Comparison of ENCODE assay signal across 8 cellular contexts in genomic region chr6:158143700-158144099, GRCh38. TPM values are rescaled to one million over a fixed set of nuclear protein-coding genes. Genes with fewer than 3 reads are reported as not detected.
DNase-seq lines count a peak whose midpoint lies in the region; ATAC-seq and TF ChIP-seq lines count a peak whose summit lies in the region.

No MANE protein-coding gene starts in this region.

- H2AFZ ChIP-seq in Karpas-422 (ENCODE audit: low read length), result no peak overlapping the region

- no peaks in the 10 kb centered on the region for H3K79me1 ChIP-seq in mesendoderm (ENCODE audit: low read length)

- no peak overlapping the region for H3K4ac ChIP-seq in mesendoderm (ENCODE audit: low read depth, low read length)

- TF ChIP-seq CTCF in GM10248 (IDR thresholded peaks at IDR 0.05; ENCODE audit: control extremely low read depth, extremely low read depth, low read depth, missing control alignments), result no peak
- TF ChIP-seq CTCF in brain microvascular endothelial cell (IDR thresholded peaks at IDR 0.05; ENCODE audit: low read depth, low read length, missing control alignments), result peak; percentile 58

- H3K4me2 ChIP-seq in Karpas-422 (ENCODE audit: low read depth, low read length, poor library complexity, severe bottlenecking) (no peak overlapping the region), mesendoderm (ENCODE audit: low read length) (no peak overlapping the region)

- no peak overlapping the region for H2BK5ac ChIP-seq in mesendoderm (ENCODE audit: low read length)

- H3K27me3 ChIP-seq in Karpas-422 (ENCODE audit: low read length) (no peaks in the 10 kb centered on the region), brain microvascular endothelial cell (replicated peaks) (no peaks in the 10 kb centered on the region), mesendoderm (ENCODE audit: insufficient read depth, low read length, poor library complexity) (no peaks in the 10 kb centered on the region)

- no peak overlapping the region for H3K18ac ChIP-seq in mesendoderm (ENCODE audit: low read length)

- H3K23ac ChIP-seq in mesendoderm (ENCODE audit: low read length), result no peak overlapping the region

- no peak overlapping the region for H3K9ac ChIP-seq in Karpas-422 (ENCODE audit: low read length)
- H3K9ac ChIP-seq in mesendoderm (ENCODE audit: low read length), result no peak overlapping the region

- WGBS in mesendoderm (ENCODE audit: extremely low coverage, insufficient coverage, low lambda C conversion rate), result no CpG with 5 or more reads among the region's 1 CpG

- no peak overlapping the region for H2AK5ac ChIP-seq in mesendoderm (ENCODE audit: low read length)

- H3K4me3 ChIP-seq in Karpas-422 (ENCODE audit: low read length), result no peak overlapping the region
- H3K4me3 ChIP-seq in brain microvascular endothelial cell (ENCODE audit: low read depth, low read length), result no peak overlapping the region
- H3K4me3 ChIP-seq in mesendoderm (ENCODE audit: low read length), result no peak overlapping the region

- no peak overlapping the region for H3K27ac ChIP-seq in Karpas-422 (ENCODE audit: low read length)
- no peak overlapping the region for H3K27ac ChIP-seq in brain microvascular endothelial cell
- no peak overlapping the region for H3K27ac ChIP-seq in mesendoderm (ENCODE audit: low read depth, low read length)

- in situ Hi-C loops in brain microvascular endothelial cell (cut with HindIII; ENCODE audit: low pct_ligation_motif_present, low sequenced_read_pairs), result no loop called here

- no peak for ATAC-seq in GM21528 (IDR thresholded peaks at IDR 0.05; ENCODE audit: low FRiP score, unreplicated experiment)
- ATAC-seq in GM21390 (IDR thresholded peaks at IDR 0.05; ENCODE audit: unreplicated experiment), result no peak

- H3K56ac ChIP-seq in mesendoderm (ENCODE audit: low read length), result no peak overlapping the region

- no peak overlapping the region for H4K5ac ChIP-seq in mesendoderm (ENCODE audit: low read length)

- H3K4me1 ChIP-seq in Karpas-422 (ENCODE audit: low read length) (no peaks in the 10 kb centered on the region), mesendoderm (ENCODE audit: control insufficient read depth, low read depth, low read length) (no peaks in the 10 kb centered on the region)

- no peaks in the 10 kb centered on the region for H4K20me1 ChIP-seq in Karpas-422 (ENCODE audit: insufficient read depth, low read depth, low read length)

- no peaks in the 10 kb centered on the region for H3K9me2 ChIP-seq in Karpas-422 (replicated peaks; ENCODE audit: insufficient read depth, low read length)

- H2BK15ac ChIP-seq in mesendoderm (replicated peaks; ENCODE audit: low read depth), result no peak overlapping the region

- CTCF ChIA-PET in GM10248 (lab: Yijun Ruan, JAX), result interaction anchor here (1.1 to 2.7 kb wide), 6 partner anchors 9 to 77 kb away, joined by 3 to 14 read pairs (median 5); no protein-coding TSS in a partner anchor

- POLR2A ChIA-PET in GM10248 (lab: Yijun Ruan, JAX), result no interaction called here

- no peaks in the 10 kb centered on the region for H3K79me2 ChIP-seq in Karpas-422 (ENCODE audit: low read length)
- no peaks in the 10 kb centered on the region for H3K79me2 ChIP-seq in mesendoderm (ENCODE audit: control insufficient read depth, insufficient read depth, low read length)

- H2BK120ac ChIP-seq in mesendoderm (ENCODE audit: low read depth, low read length), result no peak overlapping the region

- no peaks in the 10 kb centered on the region for H3K36me3 ChIP-seq in Karpas-422 (ENCODE audit: insufficient read depth, low read length)
- H3K36me3 ChIP-seq in brain microvascular endothelial cell (replicated peaks), result peaks cover 6% of the 10 kb centered on the region
- H3K36me3 ChIP-seq in mesendoderm (ENCODE audit: control insufficient read depth, insufficient read depth, low read length), result peaks cover 2% of the 10 kb centered on the region

- no peaks in the 10 kb centered on the region for H3K9me3 ChIP-seq in Karpas-422 (ENCODE audit: low read length)

- H4K8ac ChIP-seq in mesendoderm (ENCODE audit: low read depth, low read length), result no peak overlapping the region

- DNase-seq in GM10248 (ENCODE audit: extremely low spot score), result peak; percentile 32
- peak; percentile 65 for DNase-seq in Karpas-422
- DNase-seq in brain microvascular endothelial cell, result no peak
- DNase-seq in mesendoderm, result peak; percentile 53
- DNase-seq in T1000 (lab: John Stamatoyannopoulos, UW), result no peak
- no peak for DNase-seq in NCI-H1105 treated with DMSO at 0.1 percent for 48 hours (lab: John Stamatoyannopoulos, UW)

RNA-seq across cellular contexts. Expression of gene SERAC1, which starts 24.4 kb away (rescaled TPM):
- total RNA-seq in Karpas-422 (2014; rRNA removed; shearing (Covaris generic); ENCODE audit: low replicate concordance), result 1.1 and 3.6 TPM in 2 replicates
- polyA plus RNA-seq in mesendoderm (2013, experiment 1 of 2), result 6.2 TPM
- polyA plus RNA-seq in mesendoderm (2013, experiment 2 of 2), result 6.3 TPM

RNA-seq across cellular contexts. Expression of gene GTF2H5, which starts 24.4 kb away (rescaled TPM):
- total RNA-seq in Karpas-422 (2014; rRNA removed; shearing (Covaris generic); ENCODE audit: low replicate concordance), result 5.2 and 9.6 TPM in 2 replicates
- 21.3 TPM for polyA plus RNA-seq in mesendoderm (2013, experiment 1 of 2)
- 20.4 TPM for polyA plus RNA-seq in mesendoderm (2013, experiment 2 of 2)

Comparison
In these comparisons a context has a peak if more than half of its experiments do, and no peak if none do; other contexts are left out.
1. DNase-seq: peak in GM10248 (single experiment), Karpas-422 (single experiment) and mesendoderm (single experiment); none in brain microvascular endothelial cell (single experiment), T1000 (single experiment) and NCI-H1105 treated with DMSO at 0.1 percent for 48 hours (single experiment).